In the genomic region with DNA sequence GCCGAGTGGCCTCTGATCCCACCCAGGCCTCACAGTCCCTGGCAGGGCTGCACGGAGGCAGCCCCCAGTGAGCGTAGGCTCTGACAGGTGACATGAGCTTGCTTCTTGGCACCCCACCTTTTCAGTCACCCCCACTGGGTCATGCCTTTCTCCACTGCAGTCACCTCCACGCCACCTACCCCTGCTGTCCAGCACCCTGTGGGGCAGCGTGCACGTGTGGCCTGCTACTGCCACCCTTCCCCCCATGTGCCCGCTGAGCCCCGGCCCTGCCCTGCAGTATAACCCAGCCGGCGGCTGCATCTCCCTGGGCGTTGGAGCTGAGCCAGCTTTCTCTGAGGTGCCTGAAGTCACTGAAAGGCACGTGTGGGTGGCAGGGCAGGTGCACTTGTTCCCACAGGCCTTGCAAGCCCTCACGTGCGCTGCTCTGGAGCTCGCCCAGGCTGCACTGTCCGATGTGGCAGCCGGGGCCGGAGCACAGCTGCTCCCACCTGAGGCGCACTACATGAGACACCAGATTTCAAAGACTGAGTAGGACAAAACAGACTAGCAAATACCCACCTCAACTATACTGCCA, we compare ENCODE assay signal across 17 cellular contexts.
DNase-seq lines count a peak whose midpoint lies in the region; ATAC-seq and TF ChIP-seq lines count a peak whose summit lies in the region.
"Had no signal": no experiment of that assay in that cellular context is flagged by ENCODE, and none has a peak within 500 bp of the region (broad histone marks: within the 10 kb centered on the region; RNA-seq: fewer than 3 reads in every experiment).

No MANE protein-coding gene starts in this region.

- peaks cover 2% of the 10 kb centered on the region for H3K4me1 Mint-ChIP-seq in stimulated activated naive CD8-positive, alpha-beta T cell treated with anti-CD3 and anti-CD28 coated beads, Interleukin-15, amount 100 ng/mL, for 72 hours
- H3K4me1 Mint-ChIP-seq in GM23338, result no peaks in the 10 kb centered on the region; the same call in 2 of the 3 replicates

- H2AFZ ChIP-seq in GM23338, result no peak overlapping the region

- TF ChIP-seq CTCF in colonic mucosa (IDR thresholded peaks at IDR 0.05) (no peak), GM23338 (conservative IDR thresholded peaks at IDR 0.05; ENCODE audit: low read depth in 2 of 2) (no peak)

- H3K27me3 Mint-ChIP-seq in stimulated activated naive CD8-positive, alpha-beta T cell treated with anti-CD3 and anti-CD28 coated beads, Interleukin-15, amount 100 ng/mL, for 72 hours, result no peaks in the 10 kb centered on the region
- H3K27me3 Mint-ChIP-seq in GM23338 (ENCODE audit: insufficient read depth, low read depth, poor library complexity), result no peaks in the 10 kb centered on the region
- H3K27me3 Mint-ChIP-seq: activated CD4-positive, alpha-beta T cell treated with anti-CD3 and anti-CD28 coated beads for 36 hours; activated naive CD8-positive, alpha-beta T cell; stimulated activated naive B cell treated with anti-CD40 and anti-IgM and Interleukin-4, amounts not matched to agents 10 μg/mL and 1 μg/mL and 100 μg/mL, for 72 hours had no signal

- H3K9me2 ChIP-seq in GM23338 (ENCODE audit: insufficient read depth), result no peaks in the 10 kb centered on the region

- intact Hi-C loops in colonic mucosa (cut with DNase I), result no loop called here

- no peak overlapping the region for H3K9ac ChIP-seq in colonic mucosa (ENCODE audit: low read depth in 2 of 2, low read length in 2 of 2)

- H3K4me1 ChIP-seq in colonic mucosa (no peaks in the 10 kb centered on the region), GM23338 (ENCODE audit: insufficient read depth) (no peaks in the 10 kb centered on the region)

- H3F3A ChIP-seq in GM23338 (replicated peaks; ENCODE audit: low read depth), result no peaks in the 10 kb centered on the region

- H3K9me3 ChIP-seq in colonic mucosa, result no peaks in the 10 kb centered on the region
- H3K9me3 ChIP-seq: neutrophil had no signal

- no peaks in the 10 kb centered on the region for H3K79me2 ChIP-seq in GM23338 (replicated peaks; ENCODE audit: insufficient read depth)

- DNase-seq in stimulated activated naive CD8-positive, alpha-beta T cell treated with anti-CD3 and anti-CD28 coated beads, Interleukin-15, amount 100 ng/mL, for 72 hours, result no peak
- no peak for DNase-seq in stimulated activated naive CD8-positive, alpha-beta T cell treated with anti-CD3 and anti-CD28 coated beads, Interleukin-15, Interleukin-2, amounts not matched to agents 100 U/mL and 50 U/mL, for 24 hours
- DNase-seq in NCI-H2171 treated with DMSO at 0.1 percent for 48 hours (lab: John Stamatoyannopoulos, UW) (peak; percentile 84), colonic mucosa (peak; percentile 51), GM23338 (ENCODE audit: low spot score) (no peak), C1 segment of cervical spinal cord (lab: John Stamatoyannopoulos, UW) (no peak), SKM-1 treated with dmso at 0.1 percent for 144 hours (lab: John Stamatoyannopoulos, UW; ENCODE audit: unreplicated experiment) (no peak)
- DNase-seq: activated CD4-positive, alpha-beta T cell treated with anti-CD3 and anti-CD28 coated beads for 36 hours; activated T-cell treated with anti-CD3 and anti-CD28 coated beads for 4 hours; central memory CD4-positive, alpha-beta T cell; DND-41; stimulated activated naive B cell treated with anti-CD40 and anti-IgM and Interleukin-4, amounts not matched to agents 10 μg/mL and 1 μg/mL and 100 μg/mL, for 72 hours; T1000 had no signal

- peak; percentile 28 for ATAC-seq in stimulated activated naive CD8-positive, alpha-beta T cell treated with anti-CD3 and anti-CD28 coated beads, Interleukin-15, amount 100 ng/mL, for 72 hours
- no peak for ATAC-seq in stimulated activated naive CD8-positive, alpha-beta T cell treated with anti-CD3 and anti-CD28 coated beads, Interleukin-15, Interleukin-2, amounts not matched to agents 100 U/mL and 50 U/mL, for 24 hours
- ATAC-seq in GM23338 (no peak), HG02870 (IDR thresholded peaks at IDR 0.05; ENCODE audit: unreplicated experiment) (no peak)
- ATAC-seq: activated CD4-positive, alpha-beta T cell treated with anti-CD3 and anti-CD28 coated beads for 36 hours; sciatic nerve; stimulated activated naive B cell treated with anti-CD40 and anti-IgM and Interleukin-4, amounts not matched to agents 10 μg/mL and 1 μg/mL and 100 μg/mL, for 72 hours had no signal

- H3K4me3 ChIP-seq in colonic mucosa (no peak overlapping the region), GM23338 (no peak overlapping the region)

- H3K36me3 ChIP-seq in colonic mucosa, result peaks cover 12% of the 10 kb centered on the region
- no peaks in the 10 kb centered on the region; the same call in 1 of the 2 replicates for H3K36me3 ChIP-seq in GM23338 (ENCODE audit: insufficient read depth)
- H3K36me3 ChIP-seq: neutrophil had no signal

- H3K27ac ChIP-seq in colonic mucosa (no peak overlapping the region), GM23338 (ENCODE audit: low read depth) (no peak overlapping the region)
- H3K27ac ChIP-seq: neutrophil had no signal

- H3K27ac Mint-ChIP-seq in stimulated activated naive CD8-positive, alpha-beta T cell treated with anti-CD3 and anti-CD28 coated beads, Interleukin-15, amount 100 ng/mL, for 72 hours, result no peak overlapping the region
- no peak overlapping the region for H3K27ac Mint-ChIP-seq in GM23338
- H3K27ac Mint-ChIP-seq: activated CD4-positive, alpha-beta T cell treated with anti-CD3 and anti-CD28 coated beads for 36 hours; activated naive CD8-positive, alpha-beta T cell; stimulated activated naive B cell treated with anti-CD40 and anti-IgM and Interleukin-4, amounts not matched to agents 10 μg/mL and 1 μg/mL and 100 μg/mL, for 72 hours had no signal

- H3K9me3 Mint-ChIP-seq in stimulated activated naive CD8-positive, alpha-beta T cell treated with anti-CD3 and anti-CD28 coated beads, Interleukin-15, amount 100 ng/mL, for 72 hours, result no peaks in the 10 kb centered on the region
- H3K9me3 Mint-ChIP-seq in GM23338, result no peaks in the 10 kb centered on the region
- H3K9me3 Mint-ChIP-seq: stimulated activated naive B cell treated with anti-CD40 and anti-IgM and Interleukin-4, amounts not matched to agents 10 μg/mL and 1 μg/mL and 100 μg/mL, for 72 hours had no signal

- H3K27me3 ChIP-seq in colonic mucosa (no peaks in the 10 kb centered on the region), GM23338 (ENCODE audit: insufficient read depth) (no peaks in the 10 kb centered on the region)
- H3K27me3 ChIP-seq: neutrophil had no signal

- peaks cover 33% of the 10 kb centered on the region for H3K36me3 Mint-ChIP-seq in GM23338 (ENCODE audit: low read depth)

- no peak overlapping the region for H3K4me2 ChIP-seq in GM23338

- no peaks in the 10 kb centered on the region for H4K20me1 ChIP-seq in GM23338 (replicated peaks; ENCODE audit: insufficient read depth)

- no peak overlapping the region for H3K4me3 Mint-ChIP-seq in stimulated activated naive CD8-positive, alpha-beta T cell treated with anti-CD3 and anti-CD28 coated beads, Interleukin-15, amount 100 ng/mL, for 72 hours
- no peak overlapping the region for H3K4me3 Mint-ChIP-seq in GM23338
- H3K4me3 Mint-ChIP-seq: activated CD4-positive, alpha-beta T cell treated with anti-CD3 and anti-CD28 coated beads for 36 hours; activated naive CD8-positive, alpha-beta T cell; stimulated activated naive B cell treated with anti-CD40 and anti-IgM and Interleukin-4, amounts not matched to agents 10 μg/mL and 1 μg/mL and 100 μg/mL, for 72 hours had no signal

TF ChIP-seq in GM23338, 12 proteins besides CTCF, POLR2A, EP300 and RAD21 (continues in another document):
- TF ChIP-seq NANOG (IDR thresholded peaks at IDR 0.05; ENCODE audit: borderline replicate concordance) (no peak), CREB1 (CRISPR knock-in tag; IDR thresholded peaks at IDR 0.05; ENCODE audit: low read depth) (no peak), ZNF331 (CRISPR knock-in tag; IDR thresholded peaks at IDR 0.05; ENCODE audit: low read depth) (no peak)

Comparison
In these comparisons a context has a peak if more than half of its experiments do, and no peak if none do; other contexts are left out.
1. DNase-seq: peak in NCI-H2171 treated with DMSO at 0.1 percent for 48 hours (single experiment) and colonic mucosa (single experiment); none in stimulated activated naive CD8-positive, alpha-beta T cell treated with anti-CD3 and anti-CD28 coated beads, Interleukin-15, amount 100 ng/mL, for 72 hours (0 of 2), stimulated activated naive CD8-positive, alpha-beta T cell treated with anti-CD3 and anti-CD28 coated beads, Interleukin-15, Interleukin-2, amounts not matched to agents 100 U/mL and 50 U/mL, for 24 hours (single experiment), GM23338 (single experiment), C1 segment of cervical spinal cord (0 of 14) and SKM-1 treated with dmso at 0.1 percent for 144 hours (single experiment).